Comparison of ENCODE assay signal across 8 cellular contexts in the genomic region with DNA sequence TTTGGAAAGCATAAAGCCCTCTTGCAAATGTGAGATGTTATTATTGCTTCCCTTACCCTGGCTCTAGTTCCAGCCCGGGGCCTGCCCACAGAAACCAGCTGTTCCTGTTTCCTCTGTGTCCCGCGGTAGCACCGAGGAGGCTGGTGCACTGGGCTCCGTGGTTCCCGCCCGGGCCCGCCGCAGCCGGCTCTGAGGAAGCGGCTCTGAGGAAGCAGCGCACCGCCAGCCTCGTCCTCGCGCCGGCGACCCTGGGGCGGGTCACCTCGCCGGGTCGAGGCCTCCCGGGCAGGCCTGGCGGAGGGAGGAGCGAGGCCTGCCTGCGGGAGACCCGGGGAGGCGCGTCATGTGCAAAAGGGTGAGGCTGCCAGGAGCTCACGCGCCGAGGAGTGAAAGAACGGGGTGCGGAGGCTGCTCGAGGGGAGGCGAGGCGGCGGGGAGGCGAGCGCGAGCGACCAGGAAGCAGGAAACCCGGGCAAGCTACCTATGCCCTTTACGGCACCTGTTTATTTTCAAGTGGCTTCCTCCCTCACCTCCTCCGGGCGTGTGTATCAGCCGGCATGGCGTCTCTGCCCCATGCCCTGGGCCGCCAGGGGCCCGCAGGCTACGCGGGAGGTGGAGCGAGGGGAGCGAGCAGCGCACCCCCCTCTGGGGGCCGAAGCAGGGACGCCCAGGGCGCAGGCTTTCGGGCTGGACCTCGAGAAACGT.
A peak's percentile ranks its signal among the peaks of the same experiment; 100 is the strongest.
DNase-seq lines count a peak whose midpoint lies in the region; ATAC-seq and TF ChIP-seq lines count a peak whose summit lies in the region.

No MANE protein-coding gene starts in this region.

- 1 to 3% (median 2%) methylated on average over 36 to 61 of the region's 61 CpGs for WGBS in adrenal gland, 4 donors
- WGBS in right cardiac atrium, result 1% methylated on average over 61 of the region's 61 CpGs

- peak in 1 of 6 experiments; percentile 19 for TF ChIP-seq CTCF in adrenal gland (IDR thresholded peaks at IDR 0.05)

- H3K36me3 ChIP-seq in adrenal gland (replicated peaks in 1 of 2), result no peaks in the 10 kb centered on the region

- peak overlapping the region in 3 of 5 donors; percentile 52 to 63 (median 61) for H3K27ac ChIP-seq in adrenal gland
- H3K27ac ChIP-seq in right cardiac atrium (ENCODE audit: low read length), result no peak overlapping the region

- DNase-seq in AG20443 (ENCODE audit: low spot score) (peak; percentile 71), SKM-1 (lab: John Stamatoyannopoulos, UW; ENCODE audit: unreplicated experiment) (peak; percentile 32), adrenal gland (peak; percentile 42 to 76 (median 62)), right cardiac atrium (peak; percentile 67 to 87 (median 83)), putamen (ENCODE audit: low spot score) (peak; percentile 21), foreskin melanocyte (no peak)

- H3K9me3 ChIP-seq in adrenal gland (replicated peaks in 1 of 3), result no peaks in the 10 kb centered on the region
- H3K9me3 ChIP-seq in right cardiac atrium (ENCODE audit: control insufficient read depth, low read length), result no peaks in the 10 kb centered on the region

- intact Hi-C loops in adrenal gland (cut with DNase I) (no loop called here), right cardiac atrium (cut with DNase I) (no loop called here)

- H3K4me3 ChIP-seq in adrenal gland (peak overlapping the region in 3 of 4 donors; percentile 2 to 78 (median 67)), right cardiac atrium (ENCODE audit: low read length) (peak overlapping the region; percentile 27)

- H3K4me1 ChIP-seq in adrenal gland (replicated peaks in 1 of 2) (peaks cover 0 to 5% of the 10 kb centered on the region in 2 donors), right cardiac atrium (ENCODE audit: control insufficient read depth, insufficient read depth, low read length) (no peaks in the 10 kb centered on the region)

- no peak for TF ChIP-seq POLR2A in adrenal gland (IDR thresholded peaks at IDR 0.05)

- ATAC-seq in GM19023 (IDR thresholded peaks at IDR 0.05; ENCODE audit: unreplicated experiment) (peak; percentile 83), HG03342 (IDR thresholded peaks at IDR 0.05; ENCODE audit: unreplicated experiment) (peak; percentile 74), right cardiac atrium (peak; percentile 91 to 96)

- H3K27me3 ChIP-seq in adrenal gland (no peaks in the 10 kb centered on the region), right cardiac atrium (ENCODE audit: control insufficient read depth, insufficient read depth) (no peaks in the 10 kb centered on the region)
